ENCODE assay signal across 16 cellular contexts in genomic region chr7:121774563-121774962, GRCh38.
A peak's percentile ranks its signal among the peaks of the same experiment; 100 is the strongest.
DNase-seq lines count a peak whose midpoint lies in the region; ATAC-seq and TF ChIP-seq lines count a peak whose summit lies in the region.
"Had no signal": no experiment of that assay in that cellular context is flagged by ENCODE, and none has a peak within 500 bp of the region (broad histone marks: within the 10 kb centered on the region; RNA-seq: fewer than 3 reads in every experiment).

No MANE protein-coding gene starts in this region.

- intact Hi-C loops in spleen (cut with DNase I; ENCODE audit: low total_unique reads): no loop called here

- H3K9me3 ChIP-seq in spleen: no peaks in the 10 kb centered on the region
- no peaks in the 10 kb centered on the region for H3K9me3 ChIP-seq in Karpas-422 (ENCODE audit: low read length)
- H3K9me3 ChIP-seq: MG63, SJSA1 had no signal

- H3K4me1 ChIP-seq in spleen (no peaks in the 10 kb centered on the region), Karpas-422 (ENCODE audit: low read length) (no peaks in the 10 kb centered on the region)
- H3K4me1 ChIP-seq: SJSA1 had no signal

- H4K20me1 ChIP-seq in Karpas-422 (ENCODE audit: insufficient read depth, low read depth, low read length): no peaks in the 10 kb centered on the region

- H3K4me2 ChIP-seq in Karpas-422 (ENCODE audit: low read depth, low read length, poor library complexity, severe bottlenecking): no peak overlapping the region

- H3K4me3 ChIP-seq in spleen: no peak overlapping the region
- H3K4me3 ChIP-seq in Karpas-422 (ENCODE audit: low read length): no peak overlapping the region
- H3K4me3 ChIP-seq: MG63, SJSA1 had no signal

- WGBS in spleen, 5 donors: 63 to 79% (median 72%) methylated on average over 3 of the region's 3 CpGs

- H3K27ac ChIP-seq in spleen (no peak overlapping the region), Karpas-422 (ENCODE audit: low read length) (no peak overlapping the region)
- H3K27ac ChIP-seq: SJSA1 had no signal

- H3K36me3 ChIP-seq in spleen (no peaks in the 10 kb centered on the region), Karpas-422 (ENCODE audit: insufficient read depth, low read length) (no peaks in the 10 kb centered on the region)
- H3K36me3 ChIP-seq: MG63, SJSA1 had no signal

- H3K79me2 ChIP-seq in Karpas-422 (ENCODE audit: low read length): no peaks in the 10 kb centered on the region

- no peaks in the 10 kb centered on the region; the same call in 1 of the 2 replicates for H3K9me2 ChIP-seq in Karpas-422 (replicated peaks; ENCODE audit: insufficient read depth, low read length)

- peak; percentile 59 for ATAC-seq in GM18868 (IDR thresholded peaks at IDR 0.05; ENCODE audit: unreplicated experiment)
- peak; percentile 67 for ATAC-seq in GM21576 (IDR thresholded peaks at IDR 0.05; ENCODE audit: unreplicated experiment)
- ATAC-seq in HG03342 (IDR thresholded peaks at IDR 0.05; ENCODE audit: unreplicated experiment): peak; percentile 55

- DNase-seq in spleen: no peak
- DNase-seq in Karpas-422: no peak
- DNase-seq in superior temporal gyrus (ENCODE audit: extremely low spot score): no peak
- no peak for DNase-seq in SIG-M5 treated with dmso at 0.1 percent for 504 hours (lab: John Stamatoyannopoulos, UW; ENCODE audit: unreplicated experiment)
- DNase-seq: HFFc6, MG63, NCI-H1105 treated with DMSO at 0.1 percent for 48 hours, NCI-H1694 treated with DMSO at 0.1 percent for 48 hours, NCI-H2107, NCI-H345, NCI-H526 treated with DMSO at 0.1 percent for 48 hours, SW 1271 had no signal

- H3K9ac ChIP-seq in Karpas-422 (ENCODE audit: low read length): no peak overlapping the region

- TF ChIP-seq POLR2A in spleen (IDR thresholded peaks at IDR 0.05): no peak

- H3K27me3 ChIP-seq in spleen (replicated peaks in 1 of 7) (no peaks in the 10 kb centered on the region), Karpas-422 (ENCODE audit: low read length) (no peaks in the 10 kb centered on the region)
- H3K27me3 ChIP-seq: SJSA1 had no signal

- TF ChIP-seq CTCF in spleen (IDR thresholded peaks at IDR 0.05 in 8 of 11, conservative IDR thresholded peaks at IDR 0.05 in 3 of 11): no peak

- no peak overlapping the region for H2AFZ ChIP-seq in Karpas-422 (ENCODE audit: low read length)
